Comparison of ENCODE assay signal across 20 cellular contexts in the genomic region with DNA sequence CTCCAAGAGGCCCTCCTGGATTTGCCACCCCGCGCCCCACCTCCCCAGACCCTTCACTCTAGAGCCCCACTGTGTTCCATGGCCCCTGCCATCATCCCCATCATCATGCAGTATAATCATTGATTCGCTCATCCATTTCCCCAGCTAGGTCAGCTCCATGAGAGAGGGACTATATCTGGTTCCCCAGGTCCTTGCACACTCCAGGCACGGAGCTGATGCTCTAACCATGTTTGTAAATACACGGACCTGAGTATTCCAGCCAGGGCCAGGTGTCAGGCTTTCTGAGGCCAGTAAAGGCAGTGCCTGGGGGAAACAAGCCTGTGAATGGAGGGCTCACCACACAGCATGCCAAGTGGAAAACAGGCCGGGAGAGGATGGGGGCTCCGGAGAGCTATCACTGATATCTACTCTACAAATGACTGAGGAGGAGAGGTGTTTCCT. TPM values are rescaled to one million over a fixed set of nuclear protein-coding genes. Genes with fewer than 3 reads are reported as not detected.
DNase-seq lines count a peak whose midpoint lies in the region; ATAC-seq, FAIRE-seq and TF ChIP-seq lines count a peak whose summit lies in the region.
"Had no signal": no experiment of that assay in that cellular context is flagged by ENCODE, and none has a peak within 500 bp of the region (broad histone marks: within the 10 kb centered on the region; RNA-seq: fewer than 3 reads in every experiment).

No MANE protein-coding gene starts in this region.

- no peak overlapping the region for H3K4me2 ChIP-seq in GM23248 (ENCODE audit: unreplicated experiment)

- DNase-seq in right cardiac atrium (no peak), Right ventricle myocardium superior (no peak), vagina (ENCODE audit: extremely low spot score in 2 of 2) (peak; percentile 67 to 84), HTR-8/SVneo (ENCODE audit: insufficient read length, low spot score) (no peak), GM23248 (no peak)
- no peak for DNase-seq in stimulated activated CD4-positive, alpha-beta T cell treated with anti-CD3 and anti-CD28 coated beads, Interleukin-4, amount 100 ng/mL, for 1 hour
- DNase-seq: activated CD8-positive, alpha-beta T cell treated with anti-CD3 and anti-CD28 coated beads, Interleukin-2, amount 10 ng/mL, durations not matched to agents 7 days and 5 days; H9; hypothalamus; NCI-H2081; NCI-H524 had no signal

- H3K9me3 ChIP-seq in right cardiac atrium (ENCODE audit: control insufficient read depth, low read length) (no peaks in the 10 kb centered on the region), liver (ENCODE audit: control insufficient read depth in 4 of 4, low read length in 3 of 4) (no peaks in the 10 kb centered on the region), vagina (no peaks in the 10 kb centered on the region), GM23248 (ENCODE audit: low read depth) (no peaks in the 10 kb centered on the region)
- H3K9me3 ChIP-seq: ascending aorta, left lung had no signal

- no peak for ATAC-seq in right cardiac atrium
- ATAC-seq in Right ventricle myocardium superior (ENCODE audit: poor library complexity): no peak
- ATAC-seq: activated CD8-positive, alpha-beta T cell treated with anti-CD3 and anti-CD28 coated beads, Interleukin-2, amount 10 ng/mL, durations not matched to agents 7 days and 5 days; left lung; stimulated activated memory B cell treated with anti-CD40 and anti-IgM and Interleukin-4, amounts not matched to agents 10 μg/mL and 1 μg/mL and 100 μg/mL, for 72 hours had no signal

- no peak overlapping the region for H2AFZ ChIP-seq in GM23248

- H3K4me3 ChIP-seq in right cardiac atrium (ENCODE audit: low read length): no peak overlapping the region
- peak overlapping the region; percentile 37 to 58 (median 44) for H3K4me3 ChIP-seq in liver (ENCODE audit: low read depth in 1 of 3, low read length in 3 of 3)
- no peak overlapping the region for H3K4me3 ChIP-seq in rectal smooth muscle tissue (ENCODE audit: low read length)
- H3K4me3 ChIP-seq in vagina: no peak overlapping the region
- no peak overlapping the region for H3K4me3 ChIP-seq in GM23248
- H3K4me3 ChIP-seq: ascending aorta, left lung, SK-N-MC had no signal

- H3K27me3 ChIP-seq in right cardiac atrium (ENCODE audit: control insufficient read depth, insufficient read depth) (no peaks in the 10 kb centered on the region), liver (ENCODE audit: control insufficient read depth in 4 of 4, insufficient read depth in 4 of 4, low read length in 3 of 4) (no peaks in the 10 kb centered on the region), rectal smooth muscle tissue (ENCODE audit: control insufficient read depth, insufficient read depth, low read length) (no peaks in the 10 kb centered on the region), vagina (no peaks in the 10 kb centered on the region), GM23248 (replicated peaks; ENCODE audit: insufficient read depth) (no peaks in the 10 kb centered on the region)
- H3K27me3 ChIP-seq: ascending aorta, left lung had no signal

- H3K79me2 ChIP-seq in GM23248 (ENCODE audit: insufficient read depth): no peaks in the 10 kb centered on the region

- TF ChIP-seq CTCF in liver (IDR thresholded peaks at IDR 0.05; ENCODE audit: low read depth, low read length, missing input control) (no peak), vagina (IDR thresholded peaks at IDR 0.05) (no peak)

- peaks cover 5% of the 10 kb centered on the region for H3K4me1 ChIP-seq in right cardiac atrium (ENCODE audit: control insufficient read depth, insufficient read depth, low read length)
- peaks cover 18 to 77% (median 66%) of the 10 kb centered on the region in 4 donors for H3K4me1 ChIP-seq in liver (ENCODE audit: control insufficient read depth in 4 of 4, insufficient read depth in 4 of 4, low read length in 3 of 4)
- no peaks in the 10 kb centered on the region for H3K4me1 ChIP-seq in rectal smooth muscle tissue (ENCODE audit: control insufficient read depth, insufficient read depth, low read length)
- peaks cover 96% of the 10 kb centered on the region for H3K4me1 ChIP-seq in vagina
- peaks cover 53% of the 10 kb centered on the region for H3K4me1 ChIP-seq in GM23248 (ENCODE audit: insufficient read depth)
- H3K4me1 ChIP-seq: ascending aorta had no signal

- intact Hi-C loops in right cardiac atrium (cut with DNase I): loop anchor here in 1 of 4 donors (5.0 kb wide), 1 partner anchor 34 kb away; no protein-coding TSS in a partner anchor
- intact Hi-C loops in Right ventricle myocardium superior (cut with DNase I): loop anchor here (5.0 kb wide), 1 partner anchor 34 kb away; no protein-coding TSS in a partner anchor
- intact Hi-C loops in vagina (cut with DNase I): no loop called here

- H3K27ac ChIP-seq in right cardiac atrium (ENCODE audit: low read length): peak overlapping the region; percentile 60
- peak overlapping the region; percentile 95 to 96 for H3K27ac ChIP-seq in liver (ENCODE audit: low read depth in 1 of 2, low read length in 2 of 2)
- peak overlapping the region; percentile 29 for H3K27ac ChIP-seq in rectal smooth muscle tissue (ENCODE audit: low read depth, low read length)
- peak overlapping the region; percentile 84 for H3K27ac ChIP-seq in vagina
- no peak overlapping the region for H3K27ac ChIP-seq in GM23248
- H3K27ac ChIP-seq: left lung, SK-N-MC had no signal

- no peaks in the 10 kb centered on the region for H3K9me2 ChIP-seq in GM23248 (ENCODE audit: insufficient read depth)

- no peak for TF ChIP-seq RAD21 in liver (IDR thresholded peaks at IDR 0.05)

- H3K9ac ChIP-seq in liver (ENCODE audit: low read depth in 1 of 2, low read length in 2 of 2) (peak overlapping the region in 1 of 2 donors; percentile 69), rectal smooth muscle tissue (ENCODE audit: low read length) (no peak overlapping the region), GM23248 (no peak overlapping the region)

- FAIRE-seq in HTR-8/SVneo (lab: Jason Lieb, UNC): no peak

- no peaks in the 10 kb centered on the region for H4K20me1 ChIP-seq in GM23248 (ENCODE audit: insufficient read depth)

- peaks cover 29% of the 10 kb centered on the region for H3F3A ChIP-seq in GM23248 (ENCODE audit: insufficient read depth)

- in situ Hi-C loops in GM23248 (cut with MboI): no loop called here

- no peak for TF ChIP-seq POLR2A in vagina (IDR thresholded peaks at IDR 0.05)

- 79% methylated on average over 7 of the region's 7 CpGs for WGBS in right cardiac atrium
- 61% methylated on average over 7 of the region's 7 CpGs for WGBS in liver
- 87 to 88% methylated on average over 7 of the region's 7 CpGs for WGBS in GM23248 (ENCODE audit: low coverage in 1 of 2, low lambda C conversion rate in 2 of 2, missing lambda C conversion rate in 2 of 2), 2 experiments

- H3K36me3 ChIP-seq in liver (ENCODE audit: control insufficient read depth in 4 of 4, insufficient read depth in 3 of 4, low read depth in 1 of 4, low read length in 3 of 4) (no peaks in the 10 kb centered on the region), rectal smooth muscle tissue (ENCODE audit: control insufficient read depth, insufficient read depth, low read length) (no peaks in the 10 kb centered on the region), vagina (no peaks in the 10 kb centered on the region), GM23248 (ENCODE audit: low read depth) (no peaks in the 10 kb centered on the region)
- H3K36me3 ChIP-seq: ascending aorta, left lung had no signal

TF ChIP-seq in liver, 16 proteins besides CTCF, POLR2A, EP300 and RAD21:
- TF ChIP-seq, protein P1, sequence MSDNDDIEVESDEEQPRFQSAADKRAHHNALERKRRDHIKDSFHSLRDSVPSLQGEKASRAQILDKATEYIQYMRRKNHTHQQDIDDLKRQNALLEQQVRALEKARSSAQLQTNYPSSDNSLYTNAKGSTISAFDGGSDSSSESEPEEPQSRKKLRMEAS (IDR thresholded peaks at IDR 0.05): no peak
- TF ChIP-seq HNF4A (conservative IDR thresholded peaks at IDR 0.05) (no peak), HNF4G (IDR thresholded peaks at IDR 0.05) (no peak), SP1 (IDR thresholded peaks at IDR 0.05) (no peak), JUND (IDR thresholded peaks at IDR 0.05) (no peak), EGR1 (IDR thresholded peaks at IDR 0.05; ENCODE audit: low read depth in 2 of 2) (no peak), RXRA (IDR thresholded peaks at IDR 0.05) (no peak)
- TF ChIP-seq, protein P2, sequence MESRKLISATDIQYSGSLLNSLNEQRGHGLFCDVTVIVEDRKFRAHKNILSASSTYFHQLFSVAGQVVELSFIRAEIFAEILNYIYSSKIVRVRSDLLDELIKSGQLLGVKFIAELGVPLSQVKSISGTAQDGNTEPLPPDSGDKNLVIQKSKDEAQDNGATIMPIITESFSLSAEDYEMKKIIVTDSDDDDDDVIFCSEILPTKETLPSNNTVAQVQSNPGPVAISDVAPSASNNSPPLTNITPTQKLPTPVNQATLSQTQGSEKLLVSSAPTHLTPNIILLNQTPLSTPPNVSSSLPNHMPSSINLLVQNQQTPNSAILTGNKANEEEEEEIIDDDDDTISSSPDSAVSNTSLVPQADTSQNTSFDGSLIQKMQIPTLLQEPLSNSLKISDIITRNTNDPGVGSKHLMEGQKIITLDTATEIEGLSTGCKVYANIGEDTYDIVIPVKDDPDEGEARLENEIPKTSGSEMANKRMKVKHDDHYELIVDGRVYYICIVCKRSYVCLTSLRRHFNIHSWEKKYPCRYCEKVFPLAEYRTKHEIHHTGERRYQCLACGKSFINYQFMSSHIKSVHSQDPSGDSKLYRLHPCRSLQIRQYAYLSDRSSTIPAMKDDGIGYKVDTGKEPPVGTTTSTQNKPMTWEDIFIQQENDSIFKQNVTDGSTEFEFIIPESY (IDR thresholded peaks at IDR 0.05): no peak

RNA-seq across cellular contexts. Expression of a gene that starts 27.1 kb away (rescaled TPM):
- total RNA-seq in right cardiac atrium: 10 to 100 TPM; 21.6 to 57.1 (median 44.9) TPM
- polyA plus RNA-seq in right cardiac atrium: 25.3 TPM
- 30.0 TPM for total RNA-seq in Right ventricle myocardium superior
- total RNA-seq in liver: 10 to 100 TPM; 15.0 to 89.4 TPM
- 100 to 1,000 TPM in 1 of 2 donors, 10 to 100 TPM in 1; 74.6 to 151 TPM for polyA plus RNA-seq in liver
- 56.7 TPM for total RNA-seq in vagina
- total RNA-seq in GM23248 (2014; rRNA removed; shearing (Covaris generic)): 111 and 116 TPM in 2 replicates
- 74.6 and 80.0 TPM in 2 replicates for polyA plus RNA-seq in GM23248 (2016; fragmentation: Nextera tagmentation; extraction: Ambion mirVana)

RNA-seq across cellular contexts. Expression of a gene that starts 45.8 kb away (rescaled TPM):
- total RNA-seq in right cardiac atrium (under 1 TPM in 1 of 4 donors, not detected in 3; 0.34 TPM), Right ventricle myocardium superior (not detected), liver (under 1 TPM; 0.33 to 0.37 TPM), vagina (729 TPM)
- polyA plus RNA-seq in right cardiac atrium (0.16 TPM), liver (under 1 TPM; 0.22 to 0.89 TPM), GM23248 (2016; fragmentation: Nextera tagmentation; extraction: Ambion mirVana) (0.86 and 1.1 TPM in 2 replicates)
- 1.4 TPM in 1 of 2 replicates, not detected in the other for total RNA-seq in GM23248 (2014; rRNA removed; shearing (Covaris generic))
- total RNA-seq: activated CD8-positive, alpha-beta T cell treated with anti-CD3 and anti-CD28 coated beads, Interleukin-2, amount 10 ng/mL, durations not matched to agents 7 days and 5 days; fibroblast of lung; H9; natural killer cell treated with Interleukin-12 subunit alpha and Interleukin-12 subunit beta and Interleukin-15 and Interleukin-18, amount 100 ng/mL, for 72 hours; OCI-LY7 had no signal
- polyA plus RNA-seq: fibroblast of lung had no signal

RNA-seq across cellular contexts. Expression of a gene that starts 56.2 kb away (rescaled TPM):
- under 1 TPM in 3 of 4 donors, not detected in 1; 0.17 to 0.31 (median 0.22) TPM for total RNA-seq in right cardiac atrium
- 0.05 TPM for polyA plus RNA-seq in right cardiac atrium
- total RNA-seq in Right ventricle myocardium superior: not detected
- total RNA-seq in liver: not detected
- not detected for polyA plus RNA-seq in liver
- total RNA-seq in vagina: 2.7 TPM
- total RNA-seq in GM23248 (2014; rRNA removed; shearing (Covaris generic)): not detected in 2 replicates
- not detected in 2 replicates for polyA plus RNA-seq in GM23248 (2016; fragmentation: Nextera tagmentation; extraction: Ambion mirVana)
- total RNA-seq: activated CD8-positive, alpha-beta T cell treated with anti-CD3 and anti-CD28 coated beads, Interleukin-2, amount 10 ng/mL, durations not matched to agents 7 days and 5 days; ascending aorta; fibroblast of lung; natural killer cell treated with Interleukin-12 subunit alpha and Interleukin-12 subunit beta and Interleukin-15 and Interleukin-18, amount 100 ng/mL, for 72 hours had no signal
- polyA plus RNA-seq: fibroblast of lung had no signal

Comparison
In these comparisons a context has a peak if more than half of its experiments do, and no peak if none do; other contexts are left out.
1. DNase-seq: peak in vagina (2 of 2); none in right cardiac atrium (0 of 3), Right ventricle myocardium superior (single experiment), HTR-8/SVneo (single experiment), GM23248 (single experiment) and stimulated activated CD4-positive, alpha-beta T cell treated with anti-CD3 and anti-CD28 coated beads, Interleukin-4, amount 100 ng/mL, for 1 hour (single experiment).
2. H3K4me3 ChIP-seq: peak in liver (3 of 3); none in right cardiac atrium (single experiment), rectal smooth muscle tissue (single experiment), vagina (0 of 2) and GM23248 (single experiment).
3. RNA of a gene that starts 45.8 kb away (total RNA-seq): 729 TPM in vagina (single experiment); 0.33 to 0.37 TPM in liver, 0.34 TPM in right cardiac atrium, 1.4 TPM in GM23248 and not detected in Right ventricle myocardium superior (single experiment); every median in the first group is over 100 times any median in the second.